3 cellular contexts compared by ENCODE assay signal in the genomic region with DNA sequence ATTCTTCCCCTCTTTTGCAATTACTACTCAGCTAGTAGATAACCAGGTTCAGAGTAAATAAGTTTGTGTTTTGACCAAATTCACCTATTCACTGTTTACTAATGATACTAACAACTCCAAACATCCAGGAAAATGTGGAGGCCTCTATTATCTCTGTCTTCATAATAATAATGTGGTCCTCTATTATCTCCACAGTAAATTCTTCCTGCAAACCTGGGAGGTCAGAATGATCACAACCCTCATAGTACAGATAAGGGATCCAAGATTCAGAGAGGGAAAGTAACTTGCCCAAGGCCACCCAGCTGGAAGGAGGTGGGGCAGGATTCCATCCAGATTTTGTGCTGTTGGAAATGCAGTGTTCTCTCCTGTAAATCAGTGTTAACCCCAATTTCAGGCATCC. TPM values are rescaled to one million over a fixed set of nuclear protein-coding genes. Genes with fewer than 3 reads are reported as not detected.
"Had no signal": no experiment of that assay in that cellular context is flagged by ENCODE, and none has a peak within 500 bp of the region (broad histone marks: within the 10 kb centered on the region; RNA-seq: fewer than 3 reads in every experiment).

No MANE protein-coding gene starts in this region.

- DNase-seq: GDM1, GF-D8 had no signal

- ATAC-seq: GM12878 had no signal

- H3K4me3 ChIP-seq: GM12878 had no signal

RNA-seq across cellular contexts. Expression of a gene that starts 9.6 kb away (rescaled TPM):
- total RNA-seq: GM12878 had no signal
- polyA plus RNA-seq: GM12878 had no signal
